ENCODE assay signal across 1 cellular context in the genomic region with DNA sequence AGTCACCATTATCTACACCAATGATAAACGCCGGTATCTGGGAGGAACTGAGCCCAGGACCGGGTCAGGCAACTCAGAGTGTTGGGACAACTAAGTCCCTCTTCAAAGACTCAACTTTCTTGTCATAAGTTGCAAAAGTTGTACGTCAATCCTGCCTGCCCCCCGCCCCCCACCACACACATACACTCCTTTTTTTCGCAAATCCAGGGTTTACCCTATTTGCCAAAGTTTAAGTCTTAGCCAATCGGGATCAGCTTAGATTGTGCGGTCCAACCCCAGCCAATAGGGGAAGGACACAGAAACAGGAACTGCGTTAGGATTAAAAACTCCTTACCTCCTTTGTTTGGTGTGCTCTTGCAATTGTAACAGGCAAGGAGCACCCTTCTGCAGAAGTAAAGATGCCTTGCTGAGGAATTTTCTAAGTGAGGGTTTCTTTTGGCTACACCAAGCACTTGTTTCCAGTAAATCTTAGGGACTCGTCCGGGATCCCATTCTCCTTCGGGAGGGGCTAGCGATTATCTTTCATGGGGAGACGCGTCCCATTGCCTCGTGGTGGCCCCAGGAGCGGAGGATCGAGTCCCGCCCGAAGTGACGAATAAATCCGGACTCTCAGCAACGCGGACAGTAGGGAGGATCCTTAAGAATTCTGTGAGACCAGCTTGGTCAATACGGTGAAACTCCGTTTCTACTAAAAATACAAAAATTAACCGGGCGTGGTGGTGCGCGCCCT.
A peak's percentile ranks its signal among the peaks of the same experiment; 100 is the strongest.
TF ChIP-seq lines count a peak whose summit lies in the region.

No MANE protein-coding gene starts in this region.

TF ChIP-seq in HepG2, 621 proteins besides CTCF, POLR2A, EP300 and RAD21 (continued from another document and continues in another):
- TF ChIP-seq FOXO4 (CRISPR knock-in tag; conservative IDR thresholded peaks at IDR 0.05) (no peak), XRCC5 (optimal IDR thresholded peaks at IDR 0.05; ENCODE audit: low read length) (no peak), PAWR (CRISPR knock-in tag; IDR thresholded peaks at IDR 0.05; ENCODE audit: borderline replicate concordance) (no peak), GZF1 (CRISPR knock-in tag; IDR thresholded peaks at IDR 0.05) (no peak), IKZF1 (IDR thresholded peaks at IDR 0.05) (no peak), HNF1A (IDR thresholded peaks at IDR 0.05; ENCODE audit: low read depth) (no peak), HNF1A (CRISPR knock-in tag; IDR thresholded peaks at IDR 0.05; ENCODE audit: borderline replicate concordance) (peak; percentile 25; the same call in 1 of the 2 replicates), ATF7 (IDR thresholded peaks at IDR 0.05) (no peak), ATF7 (CRISPR knock-in tag; IDR thresholded peaks at IDR 0.05) (no peak), CEBPG (CRISPR knock-in tag; IDR thresholded peaks at IDR 0.05) (no peak), ZNF513 (CRISPR knock-in tag; conservative IDR thresholded peaks at IDR 0.05) (no peak), ZNF142 (CRISPR knock-in tag; IDR thresholded peaks at IDR 0.05) (no peak), REL (CRISPR knock-in tag; conservative IDR thresholded peaks at IDR 0.05) (no peak), ZFAT (CRISPR knock-in tag; conservative IDR thresholded peaks at IDR 0.05) (no peak), PHF21A (CRISPR knock-in tag; IDR thresholded peaks at IDR 0.05) (peak; percentile 81), ZNF550 (CRISPR knock-in tag; IDR thresholded peaks at IDR 0.05; ENCODE audit: borderline replicate concordance) (no peak), SAP130 (CRISPR knock-in tag; IDR thresholded peaks at IDR 0.05; ENCODE audit: low read depth) (0 out of 2 replicates have a peak, but pooled peaks have one; percentile 7), TP53 (CRISPR knock-in tag; conservative IDR thresholded peaks at IDR 0.05) (0 out of 2 replicates have a peak, but pooled peaks have one; percentile 42), ZNF589 (CRISPR knock-in tag; conservative IDR thresholded peaks at IDR 0.05) (no peak), ZMYM4 (CRISPR knock-in tag; IDR thresholded peaks at IDR 0.05) (peak; percentile 34; the same call in 1 of the 2 replicates), RBM22 (optimal IDR thresholded peaks at IDR 0.05; ENCODE audit: low read length) (no peak), SP4 (CRISPR knock-in tag; IDR thresholded peaks at IDR 0.05) (no peak), KLF6 (CRISPR knock-in tag; IDR thresholded peaks at IDR 0.05) (0 out of 2 replicates have a peak, but pooled peaks have one; percentile 6), GATA4 (IDR thresholded peaks at IDR 0.05; ENCODE audit: borderline replicate concordance, low read depth) (no peak), BCL6 (CRISPR knock-in tag; IDR thresholded peaks at IDR 0.05) (no peak), KDM2A (CRISPR knock-in tag; IDR thresholded peaks at IDR 0.05; ENCODE audit: borderline replicate concordance, low read depth) (no peak), GATAD2A (CRISPR knock-in tag; IDR thresholded peaks at IDR 0.05) (0 out of 2 replicates have a peak, but pooled peaks have one; percentile 9), HDAC2 (CRISPR knock-in tag; IDR thresholded peaks at IDR 0.05) (no peak), SP1 (IDR thresholded peaks at IDR 0.05) (no peak), SP1 (CRISPR knock-in tag; IDR thresholded peaks at IDR 0.05) (no peak), GMEB1 (CRISPR knock-in tag; IDR thresholded peaks at IDR 0.05; ENCODE audit: borderline replicate concordance) (peak; percentile 14; the same call in 1 of the 2 replicates), HMG20B (CRISPR knock-in tag; conservative IDR thresholded peaks at IDR 0.05) (no peak), TGIF2 (CRISPR knock-in tag; IDR thresholded peaks at IDR 0.05) (no peak)
- TF ChIP-seq, protein P1, sequence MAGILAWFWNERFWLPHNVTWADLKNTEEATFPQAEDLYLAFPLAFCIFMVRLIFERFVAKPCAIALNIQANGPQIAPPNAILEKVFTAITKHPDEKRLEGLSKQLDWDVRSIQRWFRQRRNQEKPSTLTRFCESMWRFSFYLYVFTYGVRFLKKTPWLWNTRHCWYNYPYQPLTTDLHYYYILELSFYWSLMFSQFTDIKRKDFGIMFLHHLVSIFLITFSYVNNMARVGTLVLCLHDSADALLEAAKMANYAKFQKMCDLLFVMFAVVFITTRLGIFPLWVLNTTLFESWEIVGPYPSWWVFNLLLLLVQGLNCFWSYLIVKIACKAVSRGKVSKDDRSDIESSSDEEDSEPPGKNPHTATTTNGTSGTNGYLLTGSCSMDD (CRISPR knock-in tag; IDR thresholded peaks at IDR 0.05): no peak
- TF ChIP-seq, protein P2, sequence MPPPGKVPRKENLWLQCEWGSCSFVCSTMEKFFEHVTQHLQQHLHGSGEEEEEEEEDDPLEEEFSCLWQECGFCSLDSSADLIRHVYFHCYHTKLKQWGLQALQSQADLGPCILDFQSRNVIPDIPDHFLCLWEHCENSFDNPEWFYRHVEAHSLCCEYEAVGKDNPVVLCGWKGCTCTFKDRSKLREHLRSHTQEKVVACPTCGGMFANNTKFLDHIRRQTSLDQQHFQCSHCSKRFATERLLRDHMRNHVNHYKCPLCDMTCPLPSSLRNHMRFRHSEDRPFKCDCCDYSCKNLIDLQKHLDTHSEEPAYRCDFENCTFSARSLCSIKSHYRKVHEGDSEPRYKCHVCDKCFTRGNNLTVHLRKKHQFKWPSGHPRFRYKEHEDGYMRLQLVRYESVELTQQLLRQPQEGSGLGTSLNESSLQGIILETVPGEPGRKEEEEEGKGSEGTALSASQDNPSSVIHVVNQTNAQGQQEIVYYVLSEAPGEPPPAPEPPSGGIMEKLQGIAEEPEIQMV (CRISPR knock-in tag; IDR thresholded peaks at IDR 0.05; ENCODE audit: low read depth): no peak
